24 cellular contexts compared by ENCODE assay signal in the genomic region with DNA sequence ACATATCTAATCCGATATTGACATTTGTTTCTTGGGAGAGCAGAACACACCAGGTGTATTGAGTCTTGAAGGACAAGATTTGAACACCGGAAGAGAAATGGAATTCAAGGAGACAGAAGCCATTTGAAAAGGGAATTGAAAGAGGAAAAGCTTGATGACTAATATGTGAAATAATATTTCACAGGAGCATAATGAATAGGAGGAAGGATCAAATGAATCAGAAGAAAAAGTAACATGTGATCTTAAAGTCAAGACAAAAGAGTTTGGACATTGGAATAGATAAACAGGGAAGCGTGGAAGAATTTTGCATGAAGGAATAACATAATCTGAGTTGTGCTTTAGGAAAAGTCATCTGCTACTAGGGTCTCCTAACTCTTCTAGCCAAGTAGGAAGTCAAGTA.
"Had no signal": no experiment of that assay in that cellular context is flagged by ENCODE, and none has a peak within 500 bp of the region (broad histone marks: within the 10 kb centered on the region; RNA-seq: fewer than 3 reads in every experiment).

No MANE protein-coding gene starts in this region.

- H3K4me1 ChIP-seq: esophagus muscularis mucosa, neural progenitor cell, parathyroid adenoma, right atrium auricular region, suprapubic skin, vagina had no signal

- H3K9me3 ChIP-seq: esophagus muscularis mucosa, mucosa of descending colon, right atrium auricular region, suprapubic skin, vagina had no signal

- H3K27me3 ChIP-seq: dorsolateral prefrontal cortex, esophagus muscularis mucosa, neural progenitor cell, right atrium auricular region, suprapubic skin, vagina had no signal

- H3K36me3 ChIP-seq: esophagus muscularis mucosa, neural progenitor cell, right atrium auricular region, suprapubic skin, vagina had no signal

- ATAC-seq: mucosa of descending colon; naive thymus-derived CD4-positive, alpha-beta T cell; sciatic nerve; stimulated activated naive CD8-positive, alpha-beta T cell treated with anti-CD3 and anti-CD28 coated beads, Interleukin-15, amount 100 ng/mL, for 72 hours had no signal

- H3K4me3 ChIP-seq: dorsolateral prefrontal cortex, esophagus muscularis mucosa, lung, mucosa of descending colon, neural progenitor cell, right atrium auricular region, smooth muscle cell, suprapubic skin, vagina had no signal

- DNase-seq: cortex of kidney; dorsolateral prefrontal cortex; effector CD4-positive, alpha-beta T cell; foreskin melanocyte; immature natural killer cell; islet precursor cell; mesenchymal stem cell; mucosa of descending colon; naive thymus-derived CD4-positive, alpha-beta T cell; stimulated activated CD4-positive, alpha-beta T cell treated with anti-CD3 and anti-CD28 coated beads, Interleukin-12 subunit alpha, Interleukin-12 subunit beta, amount 100 ng/mL, for 4 hours; stimulated activated CD4-positive, alpha-beta T cell treated with anti-CD3 and anti-CD28 coated beads, Interleukin-1b, Interleukin-23, amount 100 ng/mL, for 48 hours; stimulated activated CD4-positive, alpha-beta T cell treated with anti-CD3 and anti-CD28 coated beads, Interleukin-4, amount 100 ng/mL, for 1 hour; stimulated activated CD8-positive, alpha-beta memory T cell treated with anti-CD3 and anti-CD28 coated beads, Interleukin-4, amount 100 ng/mL, for 48 hours; stimulated activated naive CD4-positive, alpha-beta T cell; stimulated activated naive CD8-positive, alpha-beta T cell treated with anti-CD3 and anti-CD28 coated beads, Interleukin-15, amount 100 ng/mL, for 72 hours had no signal

- H3K27ac ChIP-seq: dorsolateral prefrontal cortex, esophagus muscularis mucosa, neural progenitor cell, parathyroid adenoma, right atrium auricular region, suprapubic skin, vagina had no signal
